In genomic region chr5:17519508-17519907, GRCh38 we compare ENCODE assay signal across 20 cellular contexts. TPM values are rescaled to one million over a fixed set of nuclear protein-coding genes. Genes with fewer than 3 reads are reported as not detected.
"Had no signal": no experiment of that assay in that cellular context is flagged by ENCODE, and none has a peak within 500 bp of the region (broad histone marks: within the 10 kb centered on the region; RNA-seq: fewer than 3 reads in every experiment).

No MANE protein-coding gene starts in this region.

RNA-seq across cellular contexts. Expression of gene TAF11L3, which starts 1.3 kb away (rescaled TPM):
- total RNA-seq: activated naive CD4-positive, alpha-beta T cell treated with anti-CD3 and anti-CD28 coated beads for 36 hours; activated naive CD4-positive, alpha-beta T cell treated with anti-CD3 and anti-CD28 coated beads, Interleukin-2, amount 50 U/mL, for 72 hours; activated naive CD8-positive, alpha-beta T cell treated with anti-CD3 and anti-CD28 coated beads for 36 hours; activated naive CD8-positive, alpha-beta T cell treated with anti-CD3 and anti-CD28 coated beads, Interleukin-2, amount 10 ng/mL, durations not matched to agents 7 days and 5 days; activated T-cell treated with anti-CD3 and anti-CD28 coated beads, Interleukin-2, amount 50 U/mL, for 4 hours; activated T-cell treated with anti-CD3 and anti-CD28 coated beads, Interleukin-2, amount 50 U/mL, for 72 hours; activated T-helper 1 cell treated with anti-CD3 and anti-CD28 coated beads, Interleukin-12 subunit alpha, Interleukin-12 subunit beta, Interleukin-2, Interleukin-4 antibody, amounts not matched to agents 30 ng/mL and 10 ng/mL and 1 ng/mL, durations not matched to agents 14 hours and 24 hours and 36 hours; activated T-helper 17 cell treated with anti-CD3 and anti-CD28 coated beads, Interleukin-2, amount 50 U/mL, for 72 hours; activated T-helper 2 cell treated with anti-CD3 and anti-CD28 coated beads, Interferon-gamma antibody, Interleukin-2, Interleukin-4, amounts not matched to agents 10 μg/mL and 5 μg/mL and 100 μg/mL, durations not matched to agents 14 hours and 24 hours and 36 hours; adrenal gland; aorta; ascending aorta; astrocyte; body of pancreas; breast epithelium; bronchial epithelial cell; cardiac muscle cell; cardiac septum; cerebellum; chondrocyte had no signal

RNA-seq across cellular contexts. Expression of gene TAF11L4, which starts 2.1 kb away (rescaled TPM):
- total RNA-seq: activated naive CD4-positive, alpha-beta T cell treated with anti-CD3 and anti-CD28 coated beads for 36 hours; activated naive CD4-positive, alpha-beta T cell treated with anti-CD3 and anti-CD28 coated beads, Interleukin-2, amount 50 U/mL, for 72 hours; activated naive CD8-positive, alpha-beta T cell treated with anti-CD3 and anti-CD28 coated beads for 36 hours; activated naive CD8-positive, alpha-beta T cell treated with anti-CD3 and anti-CD28 coated beads, Interleukin-2, amount 10 ng/mL, durations not matched to agents 7 days and 5 days; activated T-cell treated with anti-CD3 and anti-CD28 coated beads, Interleukin-2, amount 50 U/mL, for 4 hours; activated T-cell treated with anti-CD3 and anti-CD28 coated beads, Interleukin-2, amount 50 U/mL, for 72 hours; activated T-helper 1 cell treated with anti-CD3 and anti-CD28 coated beads, Interleukin-12 subunit alpha, Interleukin-12 subunit beta, Interleukin-2, Interleukin-4 antibody, amounts not matched to agents 30 ng/mL and 10 ng/mL and 1 ng/mL, durations not matched to agents 14 hours and 24 hours and 36 hours; activated T-helper 17 cell treated with anti-CD3 and anti-CD28 coated beads, Interleukin-2, amount 50 U/mL, for 72 hours; activated T-helper 2 cell treated with anti-CD3 and anti-CD28 coated beads, Interferon-gamma antibody, Interleukin-2, Interleukin-4, amounts not matched to agents 10 μg/mL and 5 μg/mL and 100 μg/mL, durations not matched to agents 14 hours and 24 hours and 36 hours; adrenal gland; aorta; ascending aorta; astrocyte; body of pancreas; breast epithelium; bronchial epithelial cell; cardiac muscle cell; cardiac septum; cerebellum; chondrocyte had no signal

RNA-seq across cellular contexts. Expression of gene TAF11L5, which starts 5.5 kb away (rescaled TPM):
- total RNA-seq: activated naive CD4-positive, alpha-beta T cell treated with anti-CD3 and anti-CD28 coated beads for 36 hours; activated naive CD4-positive, alpha-beta T cell treated with anti-CD3 and anti-CD28 coated beads, Interleukin-2, amount 50 U/mL, for 72 hours; activated naive CD8-positive, alpha-beta T cell treated with anti-CD3 and anti-CD28 coated beads for 36 hours; activated naive CD8-positive, alpha-beta T cell treated with anti-CD3 and anti-CD28 coated beads, Interleukin-2, amount 10 ng/mL, durations not matched to agents 7 days and 5 days; activated T-cell treated with anti-CD3 and anti-CD28 coated beads, Interleukin-2, amount 50 U/mL, for 4 hours; activated T-cell treated with anti-CD3 and anti-CD28 coated beads, Interleukin-2, amount 50 U/mL, for 72 hours; activated T-helper 1 cell treated with anti-CD3 and anti-CD28 coated beads, Interleukin-12 subunit alpha, Interleukin-12 subunit beta, Interleukin-2, Interleukin-4 antibody, amounts not matched to agents 30 ng/mL and 10 ng/mL and 1 ng/mL, durations not matched to agents 14 hours and 24 hours and 36 hours; activated T-helper 17 cell treated with anti-CD3 and anti-CD28 coated beads, Interleukin-2, amount 50 U/mL, for 72 hours; activated T-helper 2 cell treated with anti-CD3 and anti-CD28 coated beads, Interferon-gamma antibody, Interleukin-2, Interleukin-4, amounts not matched to agents 10 μg/mL and 5 μg/mL and 100 μg/mL, durations not matched to agents 14 hours and 24 hours and 36 hours; adrenal gland; aorta; ascending aorta; astrocyte; body of pancreas; breast epithelium; bronchial epithelial cell; cardiac muscle cell; cardiac septum; cerebellum; chondrocyte had no signal

RNA-seq across cellular contexts. Expression of gene TAF11L6, which starts 9.0 kb away (rescaled TPM):
- total RNA-seq: activated naive CD4-positive, alpha-beta T cell treated with anti-CD3 and anti-CD28 coated beads for 36 hours; activated naive CD4-positive, alpha-beta T cell treated with anti-CD3 and anti-CD28 coated beads, Interleukin-2, amount 50 U/mL, for 72 hours; activated naive CD8-positive, alpha-beta T cell treated with anti-CD3 and anti-CD28 coated beads for 36 hours; activated naive CD8-positive, alpha-beta T cell treated with anti-CD3 and anti-CD28 coated beads, Interleukin-2, amount 10 ng/mL, durations not matched to agents 7 days and 5 days; activated T-cell treated with anti-CD3 and anti-CD28 coated beads, Interleukin-2, amount 50 U/mL, for 4 hours; activated T-cell treated with anti-CD3 and anti-CD28 coated beads, Interleukin-2, amount 50 U/mL, for 72 hours; activated T-helper 1 cell treated with anti-CD3 and anti-CD28 coated beads, Interleukin-12 subunit alpha, Interleukin-12 subunit beta, Interleukin-2, Interleukin-4 antibody, amounts not matched to agents 30 ng/mL and 10 ng/mL and 1 ng/mL, durations not matched to agents 14 hours and 24 hours and 36 hours; activated T-helper 17 cell treated with anti-CD3 and anti-CD28 coated beads, Interleukin-2, amount 50 U/mL, for 72 hours; activated T-helper 2 cell treated with anti-CD3 and anti-CD28 coated beads, Interferon-gamma antibody, Interleukin-2, Interleukin-4, amounts not matched to agents 10 μg/mL and 5 μg/mL and 100 μg/mL, durations not matched to agents 14 hours and 24 hours and 36 hours; adrenal gland; aorta; ascending aorta; astrocyte; body of pancreas; breast epithelium; bronchial epithelial cell; cardiac muscle cell; cardiac septum; cerebellum; chondrocyte had no signal

RNA-seq across cellular contexts. Expression of gene TAF11L2, which starts 21.5 kb away (rescaled TPM):
- total RNA-seq: activated naive CD4-positive, alpha-beta T cell treated with anti-CD3 and anti-CD28 coated beads for 36 hours; activated naive CD4-positive, alpha-beta T cell treated with anti-CD3 and anti-CD28 coated beads, Interleukin-2, amount 50 U/mL, for 72 hours; activated naive CD8-positive, alpha-beta T cell treated with anti-CD3 and anti-CD28 coated beads for 36 hours; activated naive CD8-positive, alpha-beta T cell treated with anti-CD3 and anti-CD28 coated beads, Interleukin-2, amount 10 ng/mL, durations not matched to agents 7 days and 5 days; activated T-cell treated with anti-CD3 and anti-CD28 coated beads, Interleukin-2, amount 50 U/mL, for 4 hours; activated T-cell treated with anti-CD3 and anti-CD28 coated beads, Interleukin-2, amount 50 U/mL, for 72 hours; activated T-helper 1 cell treated with anti-CD3 and anti-CD28 coated beads, Interleukin-12 subunit alpha, Interleukin-12 subunit beta, Interleukin-2, Interleukin-4 antibody, amounts not matched to agents 30 ng/mL and 10 ng/mL and 1 ng/mL, durations not matched to agents 14 hours and 24 hours and 36 hours; activated T-helper 17 cell treated with anti-CD3 and anti-CD28 coated beads, Interleukin-2, amount 50 U/mL, for 72 hours; activated T-helper 2 cell treated with anti-CD3 and anti-CD28 coated beads, Interferon-gamma antibody, Interleukin-2, Interleukin-4, amounts not matched to agents 10 μg/mL and 5 μg/mL and 100 μg/mL, durations not matched to agents 14 hours and 24 hours and 36 hours; adrenal gland; aorta; ascending aorta; astrocyte; body of pancreas; breast epithelium; bronchial epithelial cell; cardiac muscle cell; cardiac septum; cerebellum; chondrocyte had no signal
